8 cellular contexts compared by ENCODE assay signal in genomic region chr2:69642709-69643601, GRCh38. TPM values are rescaled to one million over a fixed set of nuclear protein-coding genes. Genes with fewer than 3 reads are reported as not detected.
DNase-seq lines count a peak whose midpoint lies in the region; ATAC-seq, FAIRE-seq and TF ChIP-seq lines count a peak whose summit lies in the region.

No MANE protein-coding gene starts in this region.

- H2BK5ac ChIP-seq in H1 (ENCODE audit: low read depth, low read length) = no peak overlapping the region; the same call in 1 of the 2 replicates

- POLR2A ChIA-PET in activated CD8-positive, alpha-beta T cell treated with anti-CD3 and anti-CD28 coated beads for 36 hours (lab: Charles Lee) = interaction anchor here (0.6 to 2.9 kb wide), 13 partner anchors 10 to 82 kb away, joined by 3 to 21 read pairs (median 4); no protein-coding TSS in a partner anchor
- POLR2A ChIA-PET in H1 (lab: Charles Lee; ENCODE audit: partially characterized antibody) = interaction anchor here (0.7 to 1.7 kb wide), 7 partner anchors 9 to 74 kb away, joined by 3 to 6 read pairs (median 3); no protein-coding TSS in a partner anchor

- no peak overlapping the region for H3K23ac ChIP-seq in H1 (ENCODE audit: insufficient read length)

- H3K18ac ChIP-seq in H1 (ENCODE audit: extremely low read depth, low read length) = peak overlapping the region; percentile 68; the same call in 1 of the 2 replicates

- H3K79me1 ChIP-seq in H1 (ENCODE audit: low read depth, low read length) = peaks cover 5% of the 10 kb centered on the region; the same call in 1 of the 2 replicates

- no peak overlapping the region for H2BK120ac ChIP-seq in H1 (replicated peaks; ENCODE audit: low read depth, low read length)

- peak overlapping the region; percentile 31 for H4K8ac ChIP-seq in H1 (ENCODE audit: extremely low read depth, insufficient read depth, low read length)

- peak overlapping the region; percentile 6 for H4K91ac ChIP-seq in H1 (replicated peaks; ENCODE audit: insufficient read length, low read length)

- WGBS in H1 (ENCODE audit: extremely low coverage in 1 of 2, insufficient coverage in 1 of 2, insufficient read length in 1 of 2, insufficient replicate concordance in 2 of 2, low coverage in 1 of 2, low lambda C conversion rate in 2 of 2, missing lambda C conversion rate in 1 of 2), 2 experiments = 3% methylated on average over 39 of the region's 58 CpGs; no CpG with 5 or more reads in 1 of the 2 experiments

- peaks cover 6% of the 10 kb centered on the region for H3K9me3 Mint-ChIP-seq in activated CD8-positive, alpha-beta T cell treated with anti-CD3 and anti-CD28 coated beads for 36 hours
- H3K9me3 Mint-ChIP-seq in mesothelial cell of epicardium = peaks cover 4% of the 10 kb centered on the region

- H3K36me3 Mint-ChIP-seq in activated CD8-positive, alpha-beta T cell treated with anti-CD3 and anti-CD28 coated beads for 36 hours (ENCODE audit: low read depth) = peaks cover 55% of the 10 kb centered on the region
- peaks cover 5% of the 10 kb centered on the region for H3K36me3 Mint-ChIP-seq in mesothelial cell of epicardium

- no peak overlapping the region for H2AK5ac ChIP-seq in H1 (ENCODE audit: low read depth, low read length)

- H3K27me3 ChIP-seq in H1 (replicated peaks in 1 of 4; ENCODE audit: control insufficient read depth in 3 of 4, extremely low read depth in 1 of 4, insufficient read depth in 3 of 4, low read length in 3 of 4) = no peaks in the 10 kb centered on the region

- H2AFZ ChIP-seq in H1 (ENCODE audit: low read length) = peak overlapping the region; percentile 55; the same call in 1 of the 2 replicates

- DNase-seq in AG10803 (ENCODE audit: low read depth) (peak; percentile 82), GOT3 (lab: John Stamatoyannopoulos, UW) (peak; percentile 10), NCI-H526 treated with DMSO at 0.1 percent for 48 hours (lab: John Stamatoyannopoulos, UW) (peak; percentile 35), H1 (ENCODE audit: low read depth in 1 of 2, low spot score in 2 of 2) (peak in 1 of 2 experiments; percentile 66), mesothelial cell of epicardium (ENCODE audit: low spot score in 2 of 2, unreplicated experiment in 2 of 2) (peak; percentile 57 to 72)
- peak; percentile 76 for DNase-seq in activated CD8-positive, alpha-beta T cell treated with anti-CD3 and anti-CD28 coated beads for 36 hours
- peak; percentile 42 to 59 for DNase-seq in stimulated activated CD8-positive, alpha-beta memory T cell treated with anti-CD3 and anti-CD28 coated beads, Interleukin-2, amount 100 ng/mL, for 48 hours (ENCODE audit: low read depth in 2 of 2)

- H3K4me1 Mint-ChIP-seq in activated CD8-positive, alpha-beta T cell treated with anti-CD3 and anti-CD28 coated beads for 36 hours (ENCODE audit: low read depth) = peaks cover 55% of the 10 kb centered on the region
- peaks cover 49% of the 10 kb centered on the region for H3K4me1 Mint-ChIP-seq in mesothelial cell of epicardium

- no peak for TF ChIP-seq RAD21 in H1 (IDR thresholded peaks at IDR 0.05 in 1 of 2, conservative IDR thresholded peaks at IDR 0.05 in 1 of 2; ENCODE audit: low read depth in 2 of 2, low read length in 2 of 2)

- CTCF ChIA-PET in activated CD8-positive, alpha-beta T cell treated with anti-CD3 and anti-CD28 coated beads for 36 hours (lab: Charles Lee) = interaction anchor here (4.3 to 13.1 kb wide), 2 partner anchors 71 to 74 kb away, joined by 27 to 145 read pairs; no protein-coding TSS in a partner anchor
- CTCF ChIA-PET in H1 (lab: Charles Lee; ENCODE audit: partially characterized antibody) = interaction anchor here (0.7 to 3.3 kb wide), 2 partner anchors 78 to 297 kb away, joined by 3 to 13 read pairs; no protein-coding TSS in a partner anchor

- no peak overlapping the region for H2BK20ac ChIP-seq in H1 (ENCODE audit: low read length)

- no peak for FAIRE-seq in H1 (lab: Jason Lieb, UNC)

- peak overlapping the region; percentile 34 for H4K5ac ChIP-seq in H1 (ENCODE audit: insufficient read length, low read depth, low read length)

- peak overlapping the region; percentile 8 for H3K56ac ChIP-seq in H1 (replicated peaks; ENCODE audit: insufficient read length, low read depth, low read length)

- peak; percentile 27 for ATAC-seq in activated CD8-positive, alpha-beta T cell treated with anti-CD3 and anti-CD28 coated beads for 36 hours
- no peak for ATAC-seq in HG03108 (IDR thresholded peaks at IDR 0.05; ENCODE audit: unreplicated experiment)

- no peak; the same call in 1 of the 2 replicates for TF ChIP-seq CTCF in AG10803 (conservative IDR thresholded peaks at IDR 0.05; ENCODE audit: low read length)
- TF ChIP-seq CTCF in activated CD8-positive, alpha-beta T cell treated with anti-CD3 and anti-CD28 coated beads for 36 hours (IDR thresholded peaks at IDR 0.05) = no peak
- no peak for TF ChIP-seq CTCF in H1 (IDR thresholded peaks at IDR 0.05; ENCODE audit: control extremely low read depth in 1 of 3, insufficient read depth in 1 of 3, low read depth in 1 of 3, low read length in 3 of 3)
- TF ChIP-seq CTCF in mesothelial cell of epicardium (IDR thresholded peaks at IDR 0.05; ENCODE audit: unreplicated experiment) = no peak

- H3K23me2 ChIP-seq in H1 (ENCODE audit: low read depth, low read length) = peaks cover 8% of the 10 kb centered on the region

- no peaks in the 10 kb centered on the region for H3K27me3 Mint-ChIP-seq in activated CD8-positive, alpha-beta T cell treated with anti-CD3 and anti-CD28 coated beads for 36 hours
- no peaks in the 10 kb centered on the region for H3K27me3 Mint-ChIP-seq in mesothelial cell of epicardium (ENCODE audit: low read depth)

- H3K79me2 ChIP-seq in H1 (ENCODE audit: control insufficient read depth in 1 of 2, insufficient read depth in 2 of 2, low read length in 2 of 2) = peaks cover 5 to 48% of the 10 kb centered on the region in 2 experiments; a peak in 3 of 4 replicates

- TF ChIP-seq POLR2A in H1 (IDR thresholded peaks at IDR 0.05; ENCODE audit: control extremely low read depth in 1 of 2, low read depth in 2 of 2, low read length in 2 of 2) = no peak

- TF ChIP-seq EP300 in H1 (IDR thresholded peaks at IDR 0.05; ENCODE audit: borderline replicate concordance in 1 of 2, low read depth in 2 of 2, low read length in 2 of 2) = no peak

- H3K4me1 ChIP-seq in H1 (replicated peaks in 1 of 4; ENCODE audit: control insufficient read depth in 3 of 4, insufficient read depth in 4 of 4, low read length in 3 of 4) = peaks cover 4 to 18% (median 10%) of the 10 kb centered on the region in 4 experiments; a peak in 6 of 7 replicates

- peak overlapping the region; percentile 85 for H3K4me3 Mint-ChIP-seq in activated CD8-positive, alpha-beta T cell treated with anti-CD3 and anti-CD28 coated beads for 36 hours
- H3K4me3 Mint-ChIP-seq in mesothelial cell of epicardium = peak overlapping the region; percentile 98

- H3K4ac ChIP-seq in H1 (replicated peaks; ENCODE audit: insufficient read length, low read depth, low read length) = no peak overlapping the region

- intact Hi-C loops in activated CD8-positive, alpha-beta T cell treated with anti-CD3 and anti-CD28 coated beads for 36 hours (cut with micrococcal nuclease) = loop anchor here (5.0 kb wide), 2 partner anchors 61 to 81 kb away; no protein-coding TSS in a partner anchor

- H2BK12ac ChIP-seq in H1 (ENCODE audit: low read depth, low read length) = no peak overlapping the region

- H3K4me3 ChIP-seq in AG10803 (ENCODE audit: low read length) (peak overlapping the region; percentile 91), H1 (ENCODE audit: extremely low read depth in 1 of 4, insufficient read depth in 2 of 4, low read depth in 3 of 4, low read length in 4 of 4) (peak overlapping the region; percentile 81 to 100 (median 97))

- peak overlapping the region; percentile 49 to 79 (median 62) for H3K9ac ChIP-seq in H1 (replicated peaks in 1 of 4; ENCODE audit: extremely low read depth in 1 of 4, low read depth in 3 of 4, low read length in 3 of 4)

- H3K4me2 ChIP-seq in H1 (ENCODE audit: insufficient read depth in 1 of 2, low read depth in 2 of 2, low read length in 2 of 2) = peak overlapping the region; percentile 98 to 99

- H3K36me3 ChIP-seq in H1 (ENCODE audit: control insufficient read depth in 2 of 4, insufficient read depth in 4 of 4, low read length in 3 of 4) = no peaks in the 10 kb centered on the region

- peaks cover under 1 to 2% of the 10 kb centered on the region in 2 experiments for H4K20me1 ChIP-seq in H1 (replicated peaks in 1 of 2; ENCODE audit: control insufficient read depth in 1 of 2, insufficient read depth in 2 of 2, low read length in 2 of 2)

- H3K27ac ChIP-seq in H1 (ENCODE audit: low read depth, low read length) = no peak overlapping the region

- no peak overlapping the region for H2BK15ac ChIP-seq in H1 (ENCODE audit: low read length)

- no peak overlapping the region for H3K14ac ChIP-seq in H1 (ENCODE audit: insufficient read length)

- no peaks in the 10 kb centered on the region for H3K9me3 ChIP-seq in H1 (ENCODE audit: insufficient read depth in 2 of 2, low read depth in 1 of 2, low read length in 1 of 2)

- peak overlapping the region; percentile 96 for H3K27ac Mint-ChIP-seq in activated CD8-positive, alpha-beta T cell treated with anti-CD3 and anti-CD28 coated beads for 36 hours
- H3K27ac Mint-ChIP-seq in mesothelial cell of epicardium = peak overlapping the region; percentile 99

TF ChIP-seq in H1, 55 proteins besides CTCF, POLR2A, EP300 and RAD21 (continues in another document):
- no peak for TF ChIP-seq RNF2 (IDR thresholded peaks at IDR 0.05; ENCODE audit: borderline replicate concordance, low read depth, low read length, missing control alignments, poor library complexity, severe bottlenecking)
- peak; percentile 67 for TF ChIP-seq SAP30 (IDR thresholded peaks at IDR 0.05; ENCODE audit: insufficient read depth, insufficient replicate concordance, low read length)
- no peak for TF ChIP-seq CTBP2 (IDR thresholded peaks at IDR 0.05; ENCODE audit: borderline replicate concordance, insufficient read depth, insufficient read length, low read length)
- TF ChIP-seq ZNF274 (IDR thresholded peaks at IDR 0.05; ENCODE audit: borderline replicate concordance, extremely low read depth, low read length) = no peak
- TF ChIP-seq BACH1 (IDR thresholded peaks at IDR 0.05; ENCODE audit: low read length) = no peak
- TF ChIP-seq POU5F1 (IDR thresholded peaks at IDR 0.05; ENCODE audit: low read depth, low read length) = no peak
- TF ChIP-seq RXRA (IDR thresholded peaks at IDR 0.05; ENCODE audit: insufficient read depth, low read depth, low read length) = no peak

RNA-seq across cellular contexts. Expression of gene AAK1, which starts 0.6 kb away (rescaled TPM):
- 100 to 1,000 TPM; 114 to 115 TPM for total RNA-seq in activated CD8-positive, alpha-beta T cell treated with anti-CD3 and anti-CD28 coated beads for 36 hours
- total RNA-seq in H1 (2021; fragmentation: NEBNext Ultra II Directional; extraction: Animal tissue kit (Norgen Biotek cat#: 25700)) = 40.5 and 48.1 TPM in 2 replicates
- polyA plus RNA-seq in H1 (2011; rRNA removed) = 10.0 and 10.3 TPM in 2 replicates
- 9.8 TPM for polyA plus RNA-seq in H1 (2011; cell fraction: cytosol; rRNA removed)
- polyA plus RNA-seq in H1 (2011; cell fraction: nucleus; rRNA removed) = 19.4 TPM
- polyA plus RNA-seq in H1 (2012, experiment 1 of 2) = 16.6 to 23.4 TPM (median 21.0 TPM) in 4 replicates
- 3.4 TPM for polyA plus RNA-seq in H1 (2012, experiment 2 of 2)
- 28.8 TPM for polyA plus RNA-seq in H1 (2013, experiment 1 of 2)
- polyA plus RNA-seq in H1 (2013, experiment 2 of 2) = 26.5 TPM
- 25.8 and 27.7 TPM in 2 replicates for polyA minus RNA-seq in H1 (2011; rRNA and poly(A)+ RNA removed)
- 29.3 TPM for polyA minus RNA-seq in H1 (2011; cell fraction: cytosol; rRNA and poly(A)+ RNA removed)
- 39.2 TPM for polyA minus RNA-seq in H1 (2011; cell fraction: nucleus; rRNA and poly(A)+ RNA removed)
- total RNA-seq in mesothelial cell of epicardium = 65.4 to 70.7 TPM (median 66.4 TPM) in 3 replicates
